In genomic region chr22:42868751-42869251, GRCh38 we compare ENCODE assay signal across 10 cellular contexts. TPM values are rescaled to one million over a fixed set of nuclear protein-coding genes. Genes with fewer than 3 reads are reported as not detected.
DNase-seq lines count a peak whose midpoint lies in the region; ATAC-seq, FAIRE-seq and TF ChIP-seq lines count a peak whose summit lies in the region.
"Had no signal": no experiment of that assay in that cellular context is flagged by ENCODE, and none has a peak within 500 bp of the region (broad histone marks: within the 10 kb centered on the region; RNA-seq: fewer than 3 reads in every experiment).

No MANE protein-coding gene starts in this region.

- DNase-seq in M059J (ENCODE audit: low read depth) (peak; percentile 30), body of pancreas (peak; percentile 88 to 94 (median 90)), kidney (peak; percentile 88), stomach (peak; percentile 91), COLO668 (lab: John Stamatoyannopoulos, UW; ENCODE audit: unreplicated experiment) (no peak), NCI-H69 (lab: John Stamatoyannopoulos, UW) (no peak), NCI-H146 treated with DMSO at 0.1 percent for 48 hours (lab: John Stamatoyannopoulos, UW; ENCODE audit: unreplicated experiment) (no peak)
- DNase-seq in stimulated activated CD4-positive, alpha-beta T cell treated with anti-CD3 and anti-CD28 coated beads, Interleukin-4, amount 100 ng/mL, for 1 hour: no peak
- DNase-seq: activated naive CD4-positive, alpha-beta T cell treated with anti-CD3 and anti-CD28 coated beads, Interleukin-2, amount 10 ng/mL, durations not matched to agents 7 days and 5 days; stimulated activated naive CD4-positive, alpha-beta T cell treated with Interleukin-2 at 50 U/mL for 16 hours had no signal

- WGBS in body of pancreas, 2 donors: 17 to 32% methylated on average over 9 to 16 of the region's 16 CpGs
- 28 to 48% (median 37%) methylated on average over 8 to 16 of the region's 16 CpGs for WGBS in stomach, 5 donors

- H3K27me3 ChIP-seq in body of pancreas: no peaks in the 10 kb centered on the region
- no peaks in the 10 kb centered on the region for H3K27me3 ChIP-seq in stomach

- ATAC-seq in body of pancreas: peak; percentile 77

- H3K27ac ChIP-seq in body of pancreas (peak overlapping the region; percentile 69 to 73 (median 70)), kidney (ENCODE audit: low read depth in 2 of 2, low read length in 2 of 2) (no peak overlapping the region), stomach (peak overlapping the region; percentile 71 to 80 (median 75))

- TF ChIP-seq CTCF in body of pancreas (IDR thresholded peaks at IDR 0.05) (no peak), kidney (IDR thresholded peaks at IDR 0.05; ENCODE audit: borderline replicate concordance, extremely low read depth, insufficient read depth) (peak; percentile 1), stomach (IDR thresholded peaks at IDR 0.05) (no peak)

- peak in 2 of 3 donors; percentile 28 to 30 for TF ChIP-seq POLR2A in body of pancreas (IDR thresholded peaks at IDR 0.05)
- TF ChIP-seq POLR2A in stomach (IDR thresholded peaks at IDR 0.05): no peak

- H3K36me3 ChIP-seq in body of pancreas (replicated peaks in 1 of 2; ENCODE audit: insufficient read depth in 1 of 2, low read depth in 2 of 2) (peaks cover 3 to 8% of the 10 kb centered on the region in 2 donors), kidney (ENCODE audit: control insufficient read depth in 1 of 2, insufficient read depth in 2 of 2, low read length in 2 of 2) (peaks cover 13 to 28% of the 10 kb centered on the region in 2 donors), stomach (peaks cover 29 to 50% (median 47%) of the 10 kb centered on the region in 4 donors)

- H3K9ac ChIP-seq in kidney (ENCODE audit: low read length in 2 of 2): no peak overlapping the region

- TF ChIP-seq EP300 in stomach (IDR thresholded peaks at IDR 0.05): no peak

- H3K4me1 ChIP-seq in body of pancreas (peaks cover 34% of the 10 kb centered on the region), kidney (ENCODE audit: control insufficient read depth in 1 of 2, insufficient read depth in 1 of 2, low read depth in 1 of 2, low read length in 2 of 2) (peaks cover 0 to 8% of the 10 kb centered on the region in 2 donors), stomach (peaks cover 9 to 30% (median 19%) of the 10 kb centered on the region in 4 donors)

- intact Hi-C loops in body of pancreas (cut with DNase I): no loop called here
- intact Hi-C loops in kidney (cut with DNase I): loop anchor here (10.0 kb wide), 1 partner anchor 166 kb away; no protein-coding TSS in a partner anchor
- intact Hi-C loops in stomach (cut with DNase I; ENCODE audit: low total_unique reads): no loop called here

- FAIRE-seq in kidney (lab: Jason Lieb, UNC): no peak

- no peak overlapping the region for H3K4me3 ChIP-seq in body of pancreas
- H3K4me3 ChIP-seq in kidney (ENCODE audit: low read length in 2 of 2): no peak overlapping the region
- H3K4me3 ChIP-seq in stomach: no peak overlapping the region

- no peaks in the 10 kb centered on the region for H3K9me3 ChIP-seq in body of pancreas
- H3K9me3 ChIP-seq in kidney (ENCODE audit: control insufficient read depth in 1 of 2, low read length in 2 of 2): no peaks in the 10 kb centered on the region
- no peaks in the 10 kb centered on the region for H3K9me3 ChIP-seq in stomach

RNA-seq across cellular contexts. Expression of gene ARFGAP3, which starts 11.7 kb away (rescaled TPM):
- total RNA-seq in M059J (2014; rRNA removed; shearing (Covaris generic)): 41.2 and 64.6 TPM in 2 replicates
- total RNA-seq in body of pancreas (10 to 100 TPM; 64.3 to 73.2 TPM), kidney (97.3 TPM), stomach (10 to 100 TPM in 4 of 5 donors, 1 to 10 TPM in 1; 4.6 to 77.5 (median 40.6) TPM)
- polyA plus RNA-seq in kidney (ENCODE audit: insufficient read depth, low read depth, low replicate concordance) (29.9 TPM), stomach (10 to 100 TPM; 23.2 to 51.9 (median 39.2) TPM)

Comparison
In these comparisons a context has a peak if more than half of its experiments do, and no peak if none do; other contexts are left out.
1. DNase-seq: peak in M059J (single experiment), body of pancreas (4 of 4), kidney (single experiment) and stomach (single experiment); none in COLO668 (single experiment), stimulated activated CD4-positive, alpha-beta T cell treated with anti-CD3 and anti-CD28 coated beads, Interleukin-4, amount 100 ng/mL, for 1 hour (single experiment), NCI-H69 (single experiment) and NCI-H146 treated with DMSO at 0.1 percent for 48 hours (single experiment).
2. H3K27ac ChIP-seq: peak in body of pancreas (4 of 4) and stomach (5 of 5); none in kidney (0 of 2).
3. POLR2A ChIP-seq: peak in body of pancreas (2 of 3); none in stomach (0 of 4).